ENCODE assay signal across 8 cellular contexts in the genomic region with DNA sequence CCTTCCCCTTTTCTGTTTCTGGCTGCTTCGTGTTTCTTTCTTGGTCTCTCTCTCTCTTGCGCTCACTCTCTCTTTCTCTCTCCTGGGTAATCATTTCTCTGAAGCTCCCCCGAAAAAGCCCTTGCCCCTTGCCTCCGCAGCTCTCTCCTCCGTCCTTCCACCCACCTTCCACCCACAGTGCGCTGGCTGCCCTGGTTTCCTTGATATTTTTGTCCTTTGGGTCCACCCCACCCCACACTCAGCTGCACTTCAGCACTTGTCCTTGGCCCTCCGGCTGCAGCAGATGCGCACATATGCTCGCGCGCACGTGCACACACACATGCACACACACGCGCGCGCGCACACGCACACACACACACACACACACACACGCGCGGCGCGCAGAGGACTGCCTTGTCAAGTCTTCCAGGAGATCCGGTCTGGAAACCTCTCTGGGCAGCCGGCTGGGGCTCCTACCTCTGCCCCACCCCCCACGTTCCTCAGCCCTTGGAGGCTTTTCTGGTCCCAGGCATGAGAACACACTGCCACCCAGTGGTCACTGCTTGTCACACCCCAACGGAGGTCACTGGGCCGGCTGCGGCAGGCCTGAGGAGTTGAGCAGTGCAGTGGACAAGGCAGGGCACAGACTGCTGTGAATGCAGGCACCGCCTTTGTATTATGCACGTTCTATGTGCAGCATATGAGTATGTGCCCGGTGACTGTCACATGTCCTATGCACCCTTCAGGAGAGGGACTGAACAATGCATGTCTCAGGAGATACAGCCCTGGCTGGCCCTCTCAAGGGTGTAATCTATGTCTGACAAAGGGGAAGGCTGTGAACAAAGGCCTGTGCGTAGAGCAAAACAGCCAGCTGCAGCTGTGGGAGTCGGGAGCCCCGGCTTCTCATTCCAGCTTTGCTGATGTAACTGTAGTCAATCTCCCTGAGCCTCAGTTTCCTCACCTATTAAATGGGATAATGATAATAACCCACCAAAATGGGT. TPM values are rescaled to one million over a fixed set of nuclear protein-coding genes. Genes with fewer than 3 reads are reported as not detected.
A peak's percentile ranks its signal among the peaks of the same experiment; 100 is the strongest.
DNase-seq lines count a peak whose midpoint lies in the region; ATAC-seq and TF ChIP-seq lines count a peak whose summit lies in the region.

No MANE protein-coding gene starts in this region.

- H3K27me3 ChIP-seq in H7 (ENCODE audit: control insufficient read depth, insufficient read depth, low read length), result peaks cover 44% of the 10 kb centered on the region
- H3K27me3 ChIP-seq in gastroesophageal sphincter, result no peaks in the 10 kb centered on the region
- H3K27me3 ChIP-seq in neutrophil, result peaks cover 49% of the 10 kb centered on the region

- no peaks in the 10 kb centered on the region for H3K9me3 Mint-ChIP-seq in activated naive CD4-positive, alpha-beta T cell treated with anti-CD3 and anti-CD28 coated beads for 36 hours

- TF ChIP-seq POLR2A in NB4 (IDR thresholded peaks at IDR 0.05; ENCODE audit: extremely low read depth, insufficient read length) (peak; percentile 36), gastroesophageal sphincter (IDR thresholded peaks at IDR 0.05) (peak in 1 of 2 donors; percentile 21)

- CTCF ChIA-PET in activated naive CD4-positive, alpha-beta T cell treated with anti-CD3 and anti-CD28 coated beads for 36 hours (lab: Charles Lee), result interaction anchor here (0.6 to 9.7 kb wide), 18 partner anchors 8 to 163 kb away, joined by 3 to 118 read pairs (median 4); partner anchors contain the start of genes CD4, MLF2 and PTMS

- peak overlapping the region; percentile 82 for H3K4me3 Mint-ChIP-seq in activated naive CD4-positive, alpha-beta T cell treated with anti-CD3 and anti-CD28 coated beads for 36 hours

- intact Hi-C loops in activated naive CD4-positive, alpha-beta T cell treated with anti-CD3 and anti-CD28 coated beads for 36 hours (cut with micrococcal nuclease), result loop anchor here (1.0 to 2.0 kb wide), 6 partner anchors 26 to 216 kb away; partner anchors contain the start of genes MLF2 and ZNF384

- DNase-seq in Daoy (ENCODE audit: low read depth) (peak; percentile 94), H7 (peak; percentile 94), NB4 (ENCODE audit: low read depth) (peak; percentile 91), SK-MEL-5 (ENCODE audit: low read depth, low spot score) (peak; percentile 96), substantia nigra (lab: John Stamatoyannopoulos, UW) (peak; percentile 37 to 95 (median 86))
- peak; percentile 96 for DNase-seq in activated naive CD4-positive, alpha-beta T cell treated with anti-CD3 and anti-CD28 coated beads for 36 hours

- H3K9me3 ChIP-seq in gastroesophageal sphincter (no peaks in the 10 kb centered on the region), neutrophil (no peaks in the 10 kb centered on the region)

- ATAC-seq in gastroesophageal sphincter, result peak; percentile 93

- TF ChIP-seq CTCF in NB4 (IDR thresholded peaks at IDR 0.05; ENCODE audit: low read depth, low read length) (peak; percentile 78), gastroesophageal sphincter (IDR thresholded peaks at IDR 0.05) (peak in 3 of 4 experiments; percentile 97 to 99 (median 98)), neutrophil (IDR thresholded peaks at IDR 0.05) (peak; percentile 93)

- H3K4me1 Mint-ChIP-seq in activated naive CD4-positive, alpha-beta T cell treated with anti-CD3 and anti-CD28 coated beads for 36 hours (ENCODE audit: low read depth), result peaks cover 89% of the 10 kb centered on the region

- H3K27ac ChIP-seq in gastroesophageal sphincter (peak overlapping the region; percentile 67 to 89 (median 86)), neutrophil (peak overlapping the region; percentile 10), substantia nigra (ENCODE audit: low read depth, low read length, poor library complexity, severe bottlenecking) (peak overlapping the region; percentile 68)

- H3K27ac Mint-ChIP-seq in activated naive CD4-positive, alpha-beta T cell treated with anti-CD3 and anti-CD28 coated beads for 36 hours, result peak overlapping the region; percentile 63

- peaks cover 15% of the 10 kb centered on the region for H3K36me3 Mint-ChIP-seq in activated naive CD4-positive, alpha-beta T cell treated with anti-CD3 and anti-CD28 coated beads for 36 hours (ENCODE audit: low read depth)

- in situ Hi-C loops in SK-MEL-5 (cut with HindIII; ENCODE audit: low pct_unique_long_range_greater_than_20kb, low sequenced_read_pairs), result no loop called here

- WGBS in gastroesophageal sphincter (ENCODE audit: low coverage in 1 of 2), 2 donors, result 5 to 9% methylated on average over 10 to 11 of the region's 35 CpGs

- H3K4me1 ChIP-seq in gastroesophageal sphincter (peaks cover 0 to 28% (median 8%) of the 10 kb centered on the region in 3 donors), neutrophil (ENCODE audit: control insufficient read depth in 1 of 2, insufficient read depth in 1 of 2, low read depth in 1 of 2, low read length in 1 of 2) (peaks cover 12 to 16% of the 10 kb centered on the region in 2 experiments)

- H3K4me3 ChIP-seq in H7 (ENCODE audit: insufficient read depth, low read depth, low read length) (peak overlapping the region; percentile 43), NB4 (ENCODE audit: low read depth, low read length) (peak overlapping the region; percentile 53), gastroesophageal sphincter (peak overlapping the region; percentile 24 to 51), neutrophil (ENCODE audit: low read depth in 1 of 2, low read length in 1 of 2) (peak overlapping the region; percentile 51 to 60)

- TF ChIP-seq EP300 in gastroesophageal sphincter (IDR thresholded peaks at IDR 0.05), result no peak

- H3K27me3 Mint-ChIP-seq in activated naive CD4-positive, alpha-beta T cell treated with anti-CD3 and anti-CD28 coated beads for 36 hours (ENCODE audit: low read depth), result no peaks in the 10 kb centered on the region

- H3K36me3 ChIP-seq in H7 (replicated peaks; ENCODE audit: control insufficient read depth, insufficient read depth, low read length) (no peaks in the 10 kb centered on the region), gastroesophageal sphincter (peaks cover 0 to 4% of the 10 kb centered on the region in 2 donors), neutrophil (no peaks in the 10 kb centered on the region)

RNA-seq across cellular contexts. Expression of gene LAG3, which starts 6.5 kb away (rescaled TPM):
- total RNA-seq in Daoy (2014; rRNA removed; shearing (Covaris generic)), result 0.33 TPM in 1 of 2 replicates, not detected in the other
- 0.35 and 2.0 TPM in 2 replicates for total RNA-seq in H7 (2014; rRNA removed; shearing (Covaris generic))
- total RNA-seq in SK-MEL-5 (2014; rRNA removed; shearing (Covaris generic)), result 0.13 TPM in 1 of 2 replicates, not detected in the other
- polyA plus RNA-seq in SK-MEL-5 (2015; cell fraction: cytosol; rRNA removed), result 0.27 TPM in 1 of 2 replicates, not detected in the other
- 0.37 and 1.00 TPM in 2 replicates for polyA plus RNA-seq in SK-MEL-5 (2015; cell fraction: nucleus; rRNA removed)
- 10 to 100 TPM; 22.8 to 25.1 TPM for total RNA-seq in activated naive CD4-positive, alpha-beta T cell treated with anti-CD3 and anti-CD28 coated beads for 36 hours
- total RNA-seq in gastroesophageal sphincter, result 1 to 10 TPM in 3 of 4 donors, under 1 TPM in 1; 0.30 to 3.0 (median 1.9) TPM

RNA-seq across cellular contexts. Expression of gene CD4, which starts 10.5 kb away (rescaled TPM):
- total RNA-seq in Daoy (2014; rRNA removed; shearing (Covaris generic)), result not detected in 2 replicates
- 0.66 and 0.81 TPM in 2 replicates for total RNA-seq in H7 (2014; rRNA removed; shearing (Covaris generic))
- 0.05 TPM in 1 of 2 replicates, not detected in the other for total RNA-seq in SK-MEL-5 (2014; rRNA removed; shearing (Covaris generic))
- 0.04 and 0.29 TPM in 2 replicates for polyA plus RNA-seq in SK-MEL-5 (2015; cell fraction: cytosol; rRNA removed)
- not detected in 2 replicates for polyA plus RNA-seq in SK-MEL-5 (2015; cell fraction: nucleus; rRNA removed)
- 100 to 1,000 TPM; 155 to 161 TPM for total RNA-seq in activated naive CD4-positive, alpha-beta T cell treated with anti-CD3 and anti-CD28 coated beads for 36 hours
- 10 to 100 TPM in 2 of 4 donors, 1 to 10 TPM in 2; 2.6 to 15.2 (median 9.1) TPM for total RNA-seq in gastroesophageal sphincter

RNA-seq across cellular contexts. Expression of gene PTMS, which starts 12.7 kb away (rescaled TPM):
- 196 and 217 TPM in 2 replicates for total RNA-seq in Daoy (2014; rRNA removed; shearing (Covaris generic))
- total RNA-seq in H7 (2014; rRNA removed; shearing (Covaris generic)), result 237 and 270 TPM in 2 replicates
- 88.9 and 92.6 TPM in 2 replicates for total RNA-seq in SK-MEL-5 (2014; rRNA removed; shearing (Covaris generic))
- 369 and 374 TPM in 2 replicates for polyA plus RNA-seq in SK-MEL-5 (2015; cell fraction: cytosol; rRNA removed)
- polyA plus RNA-seq in SK-MEL-5 (2015; cell fraction: nucleus; rRNA removed), result 73.2 and 146 TPM in 2 replicates
- total RNA-seq in activated naive CD4-positive, alpha-beta T cell treated with anti-CD3 and anti-CD28 coated beads for 36 hours, result 10 to 100 TPM; 35.1 to 44.2 TPM
- 100 to 1,000 TPM; 259 to 516 (median 325) TPM for total RNA-seq in gastroesophageal sphincter

RNA-seq across cellular contexts. Expression of gene MLF2, which starts 25.9 kb away (rescaled TPM):
- 226 and 233 TPM in 2 replicates for total RNA-seq in Daoy (2014; rRNA removed; shearing (Covaris generic))
- total RNA-seq in H7 (2014; rRNA removed; shearing (Covaris generic)), result 293 and 322 TPM in 2 replicates
- 134 TPM in 2 replicates for total RNA-seq in SK-MEL-5 (2014; rRNA removed; shearing (Covaris generic))
- polyA plus RNA-seq in SK-MEL-5 (2015; cell fraction: cytosol; rRNA removed), result 268 and 297 TPM in 2 replicates
- polyA plus RNA-seq in SK-MEL-5 (2015; cell fraction: nucleus; rRNA removed), result 210 and 274 TPM in 2 replicates
- 100 to 1,000 TPM; 140 to 143 TPM for total RNA-seq in activated naive CD4-positive, alpha-beta T cell treated with anti-CD3 and anti-CD28 coated beads for 36 hours
- total RNA-seq in gastroesophageal sphincter, result 100 to 1,000 TPM; 140 to 290 (median 216) TPM

RNA-seq across cellular contexts. Expression of gene GPR162, which starts 42.8 kb away (rescaled TPM):
- total RNA-seq in Daoy (2014; rRNA removed; shearing (Covaris generic)), result 0.74 and 0.92 TPM in 2 replicates
- total RNA-seq in H7 (2014; rRNA removed; shearing (Covaris generic)), result 5.4 and 7.0 TPM in 2 replicates
- 0.08 and 1.5 TPM in 2 replicates for total RNA-seq in SK-MEL-5 (2014; rRNA removed; shearing (Covaris generic))
- polyA plus RNA-seq in SK-MEL-5 (2015; cell fraction: cytosol; rRNA removed), result 0.65 and 0.82 TPM in 2 replicates
- polyA plus RNA-seq in SK-MEL-5 (2015; cell fraction: nucleus; rRNA removed), result 2.6 and 6.0 TPM in 2 replicates
- total RNA-seq in activated naive CD4-positive, alpha-beta T cell treated with anti-CD3 and anti-CD28 coated beads for 36 hours, result under 1 TPM in 1 of 2 experiments, not detected in 1; 0.24 TPM
- 1 to 10 TPM; 3.7 to 9.7 (median 3.9) TPM for total RNA-seq in gastroesophageal sphincter

Comparison
In these comparisons a context has a peak if more than half of its experiments do, and no peak if none do; other contexts are left out.
1. Peak in every context shown above with its lines: DNase-seq, ATAC-seq, H3K4me3 ChIP-seq and H3K27ac ChIP-seq.
2. H3K27ac ChIP-seq: peak in every context shown above with its lines; median percentile 86 in gastroesophageal sphincter; 68 in substantia nigra; 10 in neutrophil.
3. RNA of gene CD4, which starts 10.5 kb away (total RNA-seq): 155 to 161 TPM in activated naive CD4-positive, alpha-beta T cell treated with anti-CD3 and anti-CD28 coated beads for 36 hours; 2.6 to 15.2 TPM in gastroesophageal sphincter, 0.66 to 0.81 TPM in H7, 0.05 TPM in SK-MEL-5 and not detected in Daoy; every median in the first group is over 4 times any median in the second.